Comparison of ENCODE assay signal across 21 cellular contexts in genomic region chr2:81739971-81740370, GRCh38.
DNase-seq lines count a peak whose midpoint lies in the region; ATAC-seq and TF ChIP-seq lines count a peak whose summit lies in the region.
"Had no signal": no experiment of that assay in that cellular context is flagged by ENCODE, and none has a peak within 500 bp of the region (broad histone marks: within the 10 kb centered on the region; RNA-seq: fewer than 3 reads in every experiment).

No MANE protein-coding gene starts in this region.

- H3K4me3 ChIP-seq in AG10803 (ENCODE audit: low read length) (no peak overlapping the region), fibroblast of mammary gland (ENCODE audit: control insufficient read depth, low read depth, low read length) (no peak overlapping the region), lower lobe of right lung (no peak overlapping the region)
- H3K4me3 ChIP-seq: BLaER1 treated with 17β-estradiol and CSF1 and Interleukin-3, amounts not matched to agents 10 nM and 100 nM; GM12878; GM23338 had no signal

- TF ChIP-seq CTCF in AG10803 (conservative IDR thresholded peaks at IDR 0.05; ENCODE audit: low read length) (no peak), fibroblast of mammary gland (conservative IDR thresholded peaks at IDR 0.05; ENCODE audit: control insufficient read depth, insufficient read depth, low read depth, low read length) (no peak), chondrocyte (IDR thresholded peaks at IDR 0.05) (no peak), lower lobe of right lung (IDR thresholded peaks at IDR 0.05) (no peak)

- no peaks in the 10 kb centered on the region for H3K4me1 ChIP-seq in lower lobe of right lung
- H3K4me1 ChIP-seq: BE2C; BLaER1 treated with 17β-estradiol and CSF1 and Interleukin-3, amounts not matched to agents 10 nM and 100 nM had no signal

- no peak overlapping the region for H3K4me3 Mint-ChIP-seq in chondrocyte (ENCODE audit: unreplicated experiment)
- H3K4me3 Mint-ChIP-seq: CD14-positive monocyte; CD4-positive, alpha-beta T cell; CD8-positive, alpha-beta memory T cell; GM23338 had no signal

- no peaks in the 10 kb centered on the region for H3K4me1 Mint-ChIP-seq in chondrocyte (ENCODE audit: low read depth)
- H3K4me1 Mint-ChIP-seq: CD14-positive monocyte; CD8-positive, alpha-beta memory T cell; GM23338 had no signal

- intact Hi-C loops in lower lobe of right lung (cut with DNase I): no loop called here

- no peaks in the 10 kb centered on the region for H3K36me3 Mint-ChIP-seq in chondrocyte (ENCODE audit: low read depth)
- H3K36me3 Mint-ChIP-seq: CD14-positive monocyte; CD8-positive, alpha-beta memory T cell had no signal

- H3K27me3 Mint-ChIP-seq in chondrocyte (ENCODE audit: low read depth): no peaks in the 10 kb centered on the region
- H3K27me3 Mint-ChIP-seq: CD4-positive, alpha-beta T cell; CD8-positive, alpha-beta memory T cell had no signal

- no peaks in the 10 kb centered on the region for H3K9me3 ChIP-seq in lower lobe of right lung
- H3K9me3 ChIP-seq: BE2C; BLaER1 treated with 17β-estradiol and CSF1 and Interleukin-3, amounts not matched to agents 10 nM and 100 nM had no signal

- no peaks in the 10 kb centered on the region for H3K36me3 ChIP-seq in lower lobe of right lung
- H3K36me3 ChIP-seq: BE2C; BLaER1 treated with 17β-estradiol and CSF1 and Interleukin-3, amounts not matched to agents 10 nM and 100 nM had no signal

- H3K27ac Mint-ChIP-seq in chondrocyte (ENCODE audit: unreplicated experiment): no peak overlapping the region
- H3K27ac Mint-ChIP-seq: CD14-positive monocyte; CD4-positive, alpha-beta T cell; CD8-positive, alpha-beta memory T cell; GM23338 had no signal

- DNase-seq in AG10803 (ENCODE audit: low read depth) (peak; percentile 29), GM04504 (ENCODE audit: low read depth) (peak; percentile 19), HT1080 (ENCODE audit: low read depth) (peak; percentile 9), fibroblast of mammary gland (ENCODE audit: low read depth) (peak; percentile 5), chondrocyte (ENCODE audit: low spot score) (no peak), lower lobe of right lung (no peak), T1000 (lab: John Stamatoyannopoulos, UW) (no peak)
- DNase-seq: AML-193; BE2C; CD4-positive, alpha-beta T cell; CD8-positive, alpha-beta memory T cell; DMS 273 treated with DMSO at 0.1 percent for 48 hours; DMS79; EL; H7; HCEC 1CT had no signal

- H3K27ac ChIP-seq in lower lobe of right lung: no peak overlapping the region
- H3K27ac ChIP-seq: BLaER1 treated with 17β-estradiol and CSF1 and Interleukin-3, amounts not matched to agents 10 nM and 100 nM had no signal

- ATAC-seq in HG03432 (IDR thresholded peaks at IDR 0.05; ENCODE audit: unreplicated experiment) (no peak), lower lobe of right lung (no peak)
- ATAC-seq: GM12878, GM23338 had no signal

- H3K27me3 ChIP-seq in lower lobe of right lung (ENCODE audit: low read depth): no peaks in the 10 kb centered on the region
- H3K27me3 ChIP-seq: BE2C; BLaER1 treated with 17β-estradiol and CSF1 and Interleukin-3, amounts not matched to agents 10 nM and 100 nM had no signal

- peaks cover 9% of the 10 kb centered on the region for H3K9me3 Mint-ChIP-seq in chondrocyte (ENCODE audit: low read depth)

Comparison
In these comparisons a context has a peak if more than half of its experiments do, and no peak if none do; other contexts are left out.
1. DNase-seq: peak in AG10803 (single experiment), GM04504 (single experiment), HT1080 (single experiment) and fibroblast of mammary gland (single experiment); none in chondrocyte (single experiment), lower lobe of right lung (single experiment) and T1000 (single experiment).